Comparison of ENCODE assay signal across 15 cellular contexts in genomic region chr16:65176603-65177002, GRCh38. TPM values are rescaled to one million over a fixed set of nuclear protein-coding genes. Genes with fewer than 3 reads are reported as not detected.
DNase-seq lines count a peak whose midpoint lies in the region; ATAC-seq and TF ChIP-seq lines count a peak whose summit lies in the region.
"Had no signal": no experiment of that assay in that cellular context is flagged by ENCODE, and none has a peak within 500 bp of the region (broad histone marks: within the 10 kb centered on the region; RNA-seq: fewer than 3 reads in every experiment).

No MANE protein-coding gene starts in this region.

- H3K9me3 ChIP-seq in adrenal gland (replicated peaks in 1 of 3) = no peaks in the 10 kb centered on the region
- no peaks in the 10 kb centered on the region for H3K9me3 ChIP-seq in heart right ventricle

- H3K4me3 ChIP-seq in adrenal gland (no peak overlapping the region), heart right ventricle (no peak overlapping the region)

- no peaks in the 10 kb centered on the region for H3K4me1 ChIP-seq in adrenal gland (replicated peaks in 1 of 2)
- H3K4me1 ChIP-seq in heart right ventricle = peaks cover 0 to 24% (median 0%) of the 10 kb centered on the region in 9 donors

- peaks cover 3% of the 10 kb centered on the region for H3K9me3 Mint-ChIP-seq in osteocyte (ENCODE audit: unreplicated experiment)

- H3K27ac ChIP-seq in adrenal gland (no peak overlapping the region), heart right ventricle (no peak overlapping the region)
- H3K27ac ChIP-seq: C4-2B, KMS-11, WERI-Rb-1 had no signal

- H3K27ac Mint-ChIP-seq in osteocyte (ENCODE audit: unreplicated experiment) = peak overlapping the region; percentile 77
- H3K27ac Mint-ChIP-seq: activated naive CD8-positive, alpha-beta T cell treated with anti-CD3 and anti-CD28 coated beads, Interleukin-2, amount 10 ng/mL, durations not matched to agents 7 days and 5 days; stimulated activated effector memory CD8-positive, alpha-beta T cell treated with anti-CD3 and anti-CD28 coated beads, Interleukin-12 subunit alpha, Interleukin-12 subunit beta, amount 100 ng/mL, for 72 hours had no signal

- H3K27me3 ChIP-seq in adrenal gland (no peaks in the 10 kb centered on the region), heart right ventricle (no peaks in the 10 kb centered on the region)

- TF ChIP-seq CTCF in adrenal gland (IDR thresholded peaks at IDR 0.05) = no peak
- TF ChIP-seq CTCF in heart right ventricle (IDR thresholded peaks at IDR 0.05) = no peak
- TF ChIP-seq CTCF in osteocyte (IDR thresholded peaks at IDR 0.05) = no peak

- peaks cover 50% of the 10 kb centered on the region for H3K4me1 Mint-ChIP-seq in osteocyte (ENCODE audit: unreplicated experiment)
- H3K4me1 Mint-ChIP-seq: activated naive CD8-positive, alpha-beta T cell treated with anti-CD3 and anti-CD28 coated beads, Interleukin-2, amount 10 ng/mL, durations not matched to agents 7 days and 5 days; stimulated activated effector memory CD8-positive, alpha-beta T cell treated with anti-CD3 and anti-CD28 coated beads, Interleukin-12 subunit alpha, Interleukin-12 subunit beta, amount 100 ng/mL, for 72 hours had no signal

- intact Hi-C loops in adrenal gland (cut with DNase I) = no loop called here
- intact Hi-C loops in heart right ventricle (cut with DNase I) = loop anchor here in 2 of 10 donors (5.0 kb wide), 1 partner anchor 54 kb away; the partner anchor contains the start of gene CDH11 (in 2 of the 2)

- H3K36me3 ChIP-seq in adrenal gland (replicated peaks in 1 of 2) (no peaks in the 10 kb centered on the region), heart right ventricle (no peaks in the 10 kb centered on the region)
- H3K36me3 ChIP-seq: WERI-Rb-1 had no signal

- peak; percentile 68 for DNase-seq in AG20443 (ENCODE audit: low spot score)
- peak in 6 of 7 donors; percentile 3 to 51 (median 20) for DNase-seq in adrenal gland
- peak; percentile 38 to 51 for DNase-seq in heart right ventricle
- no peak for DNase-seq in osteocyte (ENCODE audit: extremely low spot score, unreplicated experiment)
- DNase-seq in NCI-H1930 (lab: John Stamatoyannopoulos, UW) = no peak
- no peak for DNase-seq in CD1c-positive myeloid dendritic cell (ENCODE audit: extremely low spot score)
- DNase-seq: activated CD8-positive, alpha-beta memory T cell treated with anti-CD3 and anti-CD28 coated beads, Interleukin-2, amount 50 U/mL, for 48 hours; activated naive CD8-positive, alpha-beta T cell treated with anti-CD3 and anti-CD28 coated beads, Interleukin-2, amount 10 ng/mL, durations not matched to agents 7 days and 5 days; NCI-H2081 treated with DMSO at 0.1 percent for 48 hours; WERI-Rb-1 had no signal

- H3K27me3 Mint-ChIP-seq in osteocyte (ENCODE audit: unreplicated experiment) = no peaks in the 10 kb centered on the region
- H3K27me3 Mint-ChIP-seq: activated naive CD8-positive, alpha-beta T cell treated with anti-CD3 and anti-CD28 coated beads, Interleukin-2, amount 10 ng/mL, durations not matched to agents 7 days and 5 days had no signal

- WGBS in adrenal gland, 4 donors = 50 to 67% (median 60%) methylated on average over 6 of the region's 6 CpGs
- WGBS in heart right ventricle, 2 donors = 51 to 53% methylated on average over 6 of the region's 6 CpGs

- H3K4me3 Mint-ChIP-seq in osteocyte (ENCODE audit: unreplicated experiment) = no peak overlapping the region
- H3K4me3 Mint-ChIP-seq: activated naive CD8-positive, alpha-beta T cell treated with anti-CD3 and anti-CD28 coated beads, Interleukin-2, amount 10 ng/mL, durations not matched to agents 7 days and 5 days; stimulated activated effector memory CD8-positive, alpha-beta T cell treated with anti-CD3 and anti-CD28 coated beads, Interleukin-12 subunit alpha, Interleukin-12 subunit beta, amount 100 ng/mL, for 72 hours had no signal

- ATAC-seq in heart right ventricle (peak; percentile 67 to 93 (median 84)), HG02938 (IDR thresholded peaks at IDR 0.05; ENCODE audit: unreplicated experiment) (no peak), GM18907 (IDR thresholded peaks at IDR 0.05; ENCODE audit: unreplicated experiment) (no peak)
- ATAC-seq: stimulated activated effector memory CD8-positive, alpha-beta T cell treated with anti-CD3 and anti-CD28 coated beads, Interleukin-12 subunit alpha, Interleukin-12 subunit beta, amount 100 ng/mL, for 72 hours had no signal

- no peak for TF ChIP-seq POLR2A in adrenal gland (IDR thresholded peaks at IDR 0.05)

- no peaks in the 10 kb centered on the region for H3K36me3 Mint-ChIP-seq in osteocyte (ENCODE audit: unreplicated experiment)
- H3K36me3 Mint-ChIP-seq: activated naive CD8-positive, alpha-beta T cell treated with anti-CD3 and anti-CD28 coated beads, Interleukin-2, amount 10 ng/mL, durations not matched to agents 7 days and 5 days; stimulated activated effector memory CD8-positive, alpha-beta T cell treated with anti-CD3 and anti-CD28 coated beads, Interleukin-12 subunit alpha, Interleukin-12 subunit beta, amount 100 ng/mL, for 72 hours had no signal

RNA-seq across cellular contexts. Expression of gene CDH11, which starts 54.7 kb away (rescaled TPM):
- total RNA-seq in adrenal gland = 100 to 1,000 TPM in 1 of 8 donors, 10 to 100 TPM in 7; 21.0 to 102 (median 38.7) TPM
- polyA plus RNA-seq in adrenal gland = 10 to 100 TPM in 1 of 3 donors, 1 to 10 TPM in 2; 3.0 to 22.4 (median 3.5) TPM
- total RNA-seq in heart right ventricle = 10 to 100 TPM in 5 of 10 donors, 1 to 10 TPM in 5; 4.0 to 29.6 (median 8.5) TPM
- 1 to 10 TPM; 1.7 to 3.2 TPM for polyA plus RNA-seq in heart right ventricle
- 560 and 587 TPM in 2 replicates for total RNA-seq in osteocyte
- total RNA-seq: activated naive CD8-positive, alpha-beta T cell treated with anti-CD3 and anti-CD28 coated beads, Interleukin-2, amount 10 ng/mL, durations not matched to agents 7 days and 5 days had no signal

Comparison
In these comparisons a context has a peak if more than half of its experiments do, and no peak if none do; other contexts are left out.
1. DNase-seq: peak in AG20443 (single experiment), adrenal gland (6 of 7) and heart right ventricle (2 of 2); none in osteocyte (single experiment), NCI-H1930 (0 of 2) and CD1c-positive myeloid dendritic cell (single experiment).
2. ATAC-seq: peak in heart right ventricle (8 of 8); none in HG02938 (single experiment) and GM18907 (single experiment).